ENCODE assay signal across 1 cellular context in the genomic region with DNA sequence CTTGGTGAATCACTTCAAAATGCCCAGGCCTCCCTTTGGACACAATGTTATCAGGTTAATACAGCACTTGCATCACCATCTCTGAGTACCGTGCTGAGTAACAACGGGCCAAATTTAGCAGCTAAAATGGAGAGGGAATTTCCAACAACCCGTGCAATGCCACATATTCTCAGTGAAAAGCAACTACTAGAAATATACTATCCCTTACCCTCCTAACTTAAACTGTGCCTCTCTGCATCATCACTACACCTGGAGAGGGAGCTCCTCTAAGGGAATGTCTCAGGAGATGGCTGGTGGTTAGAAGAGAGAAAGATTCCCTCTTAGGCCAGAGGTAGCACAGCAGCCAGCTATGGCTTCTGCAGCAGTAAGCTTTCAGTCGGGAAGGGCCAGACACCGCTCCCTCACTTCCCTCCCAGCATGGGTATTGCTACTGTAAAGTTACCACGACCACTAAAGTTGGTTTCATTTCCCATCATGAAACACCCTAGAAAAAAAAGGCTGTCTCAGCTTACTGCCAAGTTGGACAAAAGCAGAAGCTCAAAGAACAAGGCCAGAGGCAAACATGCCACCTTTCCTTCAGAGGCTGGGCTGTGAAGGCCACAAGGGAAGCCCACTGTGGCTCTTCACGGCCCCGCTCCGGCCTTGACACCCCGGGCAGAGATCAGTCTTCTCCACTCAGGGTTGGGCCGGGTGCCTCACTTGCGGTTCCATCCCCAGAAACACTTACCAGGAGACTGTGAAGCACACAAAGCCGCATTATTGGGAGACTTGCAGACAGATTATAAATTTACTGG.
TF ChIP-seq lines count a peak whose summit lies in the region.

No MANE protein-coding gene starts in this region.

TF ChIP-seq in K562, 482 proteins besides CTCF, POLR2A, EP300 and RAD21 (continues in another document):
- TF ChIP-seq MXD1 (CRISPR knock-in tag; IDR thresholded peaks at IDR 0.05; ENCODE audit: borderline replicate concordance, poor library complexity, severe bottlenecking) (no peak), KDM1A (IDR thresholded peaks at IDR 0.05) (0 out of 4 replicates have a peak, but pooled peaks of 1 of the 2 experiments have one; percentile 7), ZEB2 (IDR thresholded peaks at IDR 0.05) (peak; percentile 46), MEF2A (IDR thresholded peaks at IDR 0.05; ENCODE audit: control insufficient read depth, low read depth, low read length) (0 out of 2 replicates have a peak, but pooled peaks have one; percentile 46), MGA (IDR thresholded peaks at IDR 0.05) (0 out of 2 replicates have a peak, but pooled peaks have one; percentile 1), CTBP1 (IDR thresholded peaks at IDR 0.05; ENCODE audit: borderline replicate concordance) (peak; percentile 41; the same call in 1 of the 2 replicates), ZNF766 (CRISPR knock-in tag; conservative IDR thresholded peaks at IDR 0.05) (0 out of 2 replicates have a peak, but pooled peaks have one; percentile 33), E2F3 (CRISPR knock-in tag; IDR thresholded peaks at IDR 0.05) (no peak), YBX1 (IDR thresholded peaks at IDR 0.05) (no peak), SIN3B (IDR thresholded peaks at IDR 0.05; ENCODE audit: low read depth) (no peak), ZNF639 (CRISPR knock-in tag; conservative IDR thresholded peaks at IDR 0.05 in 1 of 2, IDR thresholded peaks at IDR 0.05 in 1 of 2) (0 out of 4 replicates have a peak, but pooled peaks of 1 of the 2 experiments have one; percentile 44), FUS (optimal IDR thresholded peaks at IDR 0.05; ENCODE audit: low read depth, low read length) (no peak), SMARCA4 (IDR thresholded peaks at IDR 0.05) (0 out of 2 replicates have a peak, but pooled peaks have one; percentile 13), TFAP4 (CRISPR knock-in tag; IDR thresholded peaks at IDR 0.05; ENCODE audit: borderline replicate concordance) (no peak), ARID1B (IDR thresholded peaks at IDR 0.05) (peak; percentile 37), CEBPB (tag; IDR thresholded peaks at IDR 0.05) (peak; percentile 46), GATAD2A (IDR thresholded peaks at IDR 0.05) (0 out of 2 replicates have a peak, but pooled peaks have one; percentile 19), HEY1 (CRISPR knock-in tag; IDR thresholded peaks at IDR 0.05; ENCODE audit: borderline replicate concordance) (no peak), JUND (IDR thresholded peaks at IDR 0.05; ENCODE audit: borderline replicate concordance, low read depth, low read length) (0 out of 2 replicates have a peak, but pooled peaks have one; percentile 20), JUND (tag; IDR thresholded peaks at IDR 0.05; ENCODE audit: borderline replicate concordance, low read depth, low read length) (no peak), SMAD3 (CRISPR knock-in tag; conservative IDR thresholded peaks at IDR 0.05) (no peak), PTTG1 (tag; IDR thresholded peaks at IDR 0.05; ENCODE audit: low read depth) (no peak), ZFX (CRISPR knock-in tag; IDR thresholded peaks at IDR 0.05) (peak; percentile 54)
- TF ChIP-seq, protein P1, sequence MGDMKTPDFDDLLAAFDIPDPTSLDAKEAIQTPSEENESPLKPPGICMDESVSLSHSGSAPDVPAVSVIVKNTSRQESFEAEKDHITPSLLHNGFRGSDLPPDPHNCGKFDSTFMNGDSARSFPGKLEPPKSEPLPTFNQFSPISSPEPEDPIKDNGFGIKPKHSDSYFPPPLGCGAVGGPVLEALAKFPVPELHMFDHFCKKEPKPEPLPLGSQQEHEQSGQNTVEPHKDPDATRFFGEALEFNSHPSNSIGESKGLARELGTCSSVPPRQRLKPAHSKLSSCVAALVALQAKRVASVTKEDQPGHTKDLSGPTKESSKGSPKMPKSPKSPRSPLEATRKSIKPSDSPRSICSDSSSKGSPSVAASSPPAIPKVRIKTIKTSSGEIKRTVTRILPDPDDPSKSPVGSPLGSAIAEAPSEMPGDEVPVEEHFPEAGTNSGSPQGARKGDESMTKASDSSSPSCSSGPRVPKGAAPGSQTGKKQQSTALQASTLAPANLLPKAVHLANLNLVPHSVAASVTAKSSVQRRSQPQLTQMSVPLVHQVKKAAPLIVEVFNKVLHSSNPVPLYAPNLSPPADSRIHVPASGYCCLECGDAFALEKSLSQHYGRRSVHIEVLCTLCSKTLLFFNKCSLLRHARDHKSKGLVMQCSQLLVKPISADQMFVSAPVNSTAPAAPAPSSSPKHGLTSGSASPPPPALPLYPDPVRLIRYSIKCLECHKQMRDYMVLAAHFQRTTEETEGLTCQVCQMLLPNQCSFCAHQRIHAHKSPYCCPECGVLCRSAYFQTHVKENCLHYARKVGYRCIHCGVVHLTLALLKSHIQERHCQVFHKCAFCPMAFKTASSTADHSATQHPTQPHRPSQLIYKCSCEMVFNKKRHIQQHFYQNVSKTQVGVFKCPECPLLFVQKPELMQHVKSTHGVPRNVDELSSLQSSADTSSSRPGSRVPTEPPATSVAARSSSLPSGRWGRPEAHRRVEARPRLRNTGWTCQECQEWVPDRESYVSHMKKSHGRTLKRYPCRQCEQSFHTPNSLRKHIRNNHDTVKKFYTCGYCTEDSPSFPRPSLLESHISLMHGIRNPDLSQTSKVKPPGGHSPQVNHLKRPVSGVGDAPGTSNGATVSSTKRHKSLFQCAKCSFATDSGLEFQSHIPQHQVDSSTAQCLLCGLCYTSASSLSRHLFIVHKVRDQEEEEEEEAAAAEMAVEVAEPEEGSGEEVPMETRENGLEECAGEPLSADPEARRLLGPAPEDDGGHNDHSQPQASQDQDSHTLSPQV (IDR thresholded peaks at IDR 0.05), result 0 out of 2 replicates have a peak, but pooled peaks have one; percentile 17
- TF ChIP-seq, protein P2, sequence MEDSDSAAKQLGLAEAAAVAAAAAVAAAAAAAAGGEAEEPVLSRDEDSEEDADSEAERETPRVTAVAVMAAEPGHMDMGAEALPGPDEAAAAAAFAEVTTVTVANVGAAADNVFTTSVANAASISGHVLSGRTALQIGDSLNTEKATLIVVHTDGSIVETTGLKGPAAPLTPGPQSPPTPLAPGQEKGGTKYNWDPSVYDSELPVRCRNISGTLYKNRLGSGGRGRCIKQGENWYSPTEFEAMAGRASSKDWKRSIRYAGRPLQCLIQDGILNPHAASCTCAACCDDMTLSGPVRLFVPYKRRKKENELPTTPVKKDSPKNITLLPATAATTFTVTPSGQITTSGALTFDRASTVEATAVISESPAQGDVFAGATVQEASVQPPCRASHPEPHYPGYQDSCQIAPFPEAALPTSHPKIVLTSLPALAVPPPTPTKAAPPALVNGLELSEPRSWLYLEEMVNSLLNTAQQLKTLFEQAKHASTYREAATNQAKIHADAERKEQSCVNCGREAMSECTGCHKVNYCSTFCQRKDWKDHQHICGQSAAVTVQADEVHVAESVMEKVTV (CRISPR knock-in tag; IDR thresholded peaks at IDR 0.05), result no peak
- TF ChIP-seq, protein P3, sequence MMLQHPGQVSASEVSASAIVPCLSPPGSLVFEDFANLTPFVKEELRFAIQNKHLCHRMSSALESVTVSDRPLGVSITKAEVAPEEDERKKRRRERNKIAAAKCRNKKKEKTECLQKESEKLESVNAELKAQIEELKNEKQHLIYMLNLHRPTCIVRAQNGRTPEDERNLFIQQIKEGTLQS (IDR thresholded peaks at IDR 0.05), result peak; percentile 87
- TF ChIP-seq, protein P3 (CRISPR knock-in tag; conservative IDR thresholded peaks at IDR 0.05), result no peak
- TF ChIP-seq, protein P4, sequence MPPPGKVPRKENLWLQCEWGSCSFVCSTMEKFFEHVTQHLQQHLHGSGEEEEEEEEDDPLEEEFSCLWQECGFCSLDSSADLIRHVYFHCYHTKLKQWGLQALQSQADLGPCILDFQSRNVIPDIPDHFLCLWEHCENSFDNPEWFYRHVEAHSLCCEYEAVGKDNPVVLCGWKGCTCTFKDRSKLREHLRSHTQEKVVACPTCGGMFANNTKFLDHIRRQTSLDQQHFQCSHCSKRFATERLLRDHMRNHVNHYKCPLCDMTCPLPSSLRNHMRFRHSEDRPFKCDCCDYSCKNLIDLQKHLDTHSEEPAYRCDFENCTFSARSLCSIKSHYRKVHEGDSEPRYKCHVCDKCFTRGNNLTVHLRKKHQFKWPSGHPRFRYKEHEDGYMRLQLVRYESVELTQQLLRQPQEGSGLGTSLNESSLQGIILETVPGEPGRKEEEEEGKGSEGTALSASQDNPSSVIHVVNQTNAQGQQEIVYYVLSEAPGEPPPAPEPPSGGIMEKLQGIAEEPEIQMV (tag; conservative IDR thresholded peaks at IDR 0.05; ENCODE audit: low read depth), result no peak
